In the genomic region with DNA sequence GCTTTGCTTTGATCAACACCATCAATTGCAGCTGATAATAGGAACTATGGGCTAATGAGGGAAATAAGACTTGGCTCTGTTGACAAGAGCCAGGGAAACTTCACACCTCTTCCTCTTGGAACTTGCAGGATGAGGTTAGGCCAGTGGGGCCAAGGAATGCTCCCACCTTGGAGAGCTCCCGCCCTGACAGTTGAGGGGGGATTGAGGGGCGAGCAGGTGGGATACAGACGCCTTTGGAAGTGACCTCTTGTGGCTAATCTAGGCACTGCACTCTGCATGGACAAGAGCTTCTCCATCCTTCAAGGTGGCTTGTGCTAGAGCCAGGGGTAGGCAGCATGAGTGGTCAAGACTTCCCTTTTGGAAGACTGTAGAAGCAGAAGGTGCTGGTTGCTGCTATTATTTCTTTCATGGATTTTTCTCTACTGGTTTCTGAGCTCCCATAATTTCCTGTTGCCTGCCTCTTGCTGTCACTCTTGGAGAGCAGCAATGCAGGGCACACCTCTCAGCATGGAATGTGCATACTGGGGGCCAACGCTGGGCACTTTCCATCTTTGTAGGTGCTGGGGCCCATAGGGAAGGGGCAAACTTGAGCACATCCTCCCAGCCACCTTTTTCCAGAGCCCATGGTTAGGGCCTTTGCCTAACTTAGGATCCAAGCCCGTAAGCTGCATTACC, we compare ENCODE assay signal across 8 cellular contexts. TPM values are rescaled to one million over a fixed set of nuclear protein-coding genes. Genes with fewer than 3 reads are reported as not detected.
DNase-seq lines count a peak whose midpoint lies in the region; ATAC-seq, FAIRE-seq and TF ChIP-seq lines count a peak whose summit lies in the region.

No MANE protein-coding gene starts in this region.

- intact Hi-C loops in heart right ventricle (cut with DNase I) (loop anchor here in 5 of 10 donors (2.0 to 10.0 kb wide), 5 partner anchors 225 to 619 kb away; a partner anchor contains a TSS), Right ventricle myocardium superior (cut with DNase I) (loop anchor here (5.0 kb wide), 1 partner anchor 226 kb away; a partner anchor contains a TSS)

- ATAC-seq in heart right ventricle, result no peak
- no peak for ATAC-seq in Right ventricle myocardium superior (ENCODE audit: poor library complexity)
- ATAC-seq in HG02623 (IDR thresholded peaks at IDR 0.05; ENCODE audit: unreplicated experiment), result no peak

- peak overlapping the region in 3 of 10 donors; percentile 44 to 98 (median 87) for H3K27ac ChIP-seq in heart right ventricle
- no peak overlapping the region for H3K27ac ChIP-seq in smooth muscle cell (ENCODE audit: low read depth)

- H3K9me3 ChIP-seq in heart right ventricle (no peaks in the 10 kb centered on the region), smooth muscle cell (replicated peaks; ENCODE audit: low read depth) (no peaks in the 10 kb centered on the region)

- TF ChIP-seq CTCF in heart right ventricle (IDR thresholded peaks at IDR 0.05) (peak; percentile 74 to 92 (median 83)), smooth muscle cell (IDR thresholded peaks at IDR 0.05; ENCODE audit: borderline replicate concordance, insufficient read depth, poor library complexity, severe bottlenecking) (peak; percentile 78)

- H3K4me1 ChIP-seq in heart right ventricle, result peaks cover 0 to 15% (median 12%) of the 10 kb centered on the region in 9 donors
- H3K4me1 ChIP-seq in smooth muscle cell (ENCODE audit: low read depth), result peaks cover 2% of the 10 kb centered on the region

- WGBS in heart right ventricle, 2 donors, result 28 to 31% methylated on average over 5 of the region's 5 CpGs
- WGBS in smooth muscle cell (ENCODE audit: low lambda C conversion rate), result 34% methylated on average over 5 of the region's 5 CpGs

- no peaks in the 10 kb centered on the region for H3K36me3 ChIP-seq in heart right ventricle
- H3K36me3 ChIP-seq in smooth muscle cell (ENCODE audit: low read depth), result no peaks in the 10 kb centered on the region

- peaks cover 13% of the 10 kb centered on the region for H3F3A ChIP-seq in smooth muscle cell (ENCODE audit: low read depth)

- no peak for TF ChIP-seq POLR2A in H54 (IDR thresholded peaks at IDR 0.05; ENCODE audit: low read depth, low read length)

- H3K79me2 ChIP-seq in smooth muscle cell (ENCODE audit: low read depth), result peaks cover 21% of the 10 kb centered on the region

- no peak overlapping the region for H2AFZ ChIP-seq in smooth muscle cell (ENCODE audit: low read depth)

- H3K27me3 ChIP-seq in heart right ventricle (no peaks in the 10 kb centered on the region), smooth muscle cell (ENCODE audit: low read depth) (no peaks in the 10 kb centered on the region)

- DNase-seq in heart right ventricle (peak in 1 of 2 donors; percentile 52), Right ventricle myocardium superior (no peak), NCI-H524 treated with DMSO at 0.1 percent for 48 hours (lab: John Stamatoyannopoulos, UW) (peak; percentile 38), glomerular visceral epithelial cell (ENCODE audit: extremely low spot score) (peak; percentile 46), smooth muscle cell (lab: John Stamatoyannopoulos, UW; ENCODE audit: unreplicated experiment) (no peak), H54 (ENCODE audit: insufficient read length, low spot score) (no peak)
- DNase-seq in activated T-cell treated with anti-CD3 and anti-CD28 coated beads, Interleukin-2, amount 50 U/mL, for 48 hours, result peak; percentile 62 to 64

- H3K9ac ChIP-seq in smooth muscle cell (ENCODE audit: low read depth), result no peak overlapping the region

- H3K4me3 ChIP-seq in heart right ventricle, result no peak overlapping the region
- no peak overlapping the region for H3K4me3 ChIP-seq in smooth muscle cell

- H4K20me1 ChIP-seq in smooth muscle cell (ENCODE audit: low read depth), result peaks cover 5% of the 10 kb centered on the region

- FAIRE-seq in H54 (lab: Jason Lieb, UNC), result no peak

- H3K4me2 ChIP-seq in smooth muscle cell, result no peak overlapping the region

RNA-seq across cellular contexts. Expression of a gene that starts 2.3 kb away (rescaled TPM):
- total RNA-seq in heart right ventricle, result 10 to 100 TPM; 18.4 to 28.0 (median 21.6) TPM
- 10 to 100 TPM in 1 of 2 donors, 1 to 10 TPM in 1; 7.3 to 11.2 TPM for polyA plus RNA-seq in heart right ventricle
- 14.8 TPM for total RNA-seq in Right ventricle myocardium superior
- total RNA-seq in smooth muscle cell, result 17.8 and 18.9 TPM in 2 replicates
- 12.2 and 14.0 TPM in 2 replicates for polyA plus RNA-seq in smooth muscle cell

RNA-seq across cellular contexts. Expression of a gene that starts 50.7 kb away (rescaled TPM):
- total RNA-seq in heart right ventricle, result 1 to 10 TPM; 1.1 to 5.6 (median 2.2) TPM
- 1 to 10 TPM; 5.4 to 5.5 TPM for polyA plus RNA-seq in heart right ventricle
- total RNA-seq in Right ventricle myocardium superior, result 2.9 TPM
- 6.0 and 8.2 TPM in 2 replicates for total RNA-seq in smooth muscle cell
- 10.1 and 10.5 TPM in 2 replicates for polyA plus RNA-seq in smooth muscle cell

RNA-seq across cellular contexts. Expression of a gene that starts 52.3 kb away (rescaled TPM):
- total RNA-seq in heart right ventricle (not detected), Right ventricle myocardium superior (not detected), smooth muscle cell (not detected in 2 replicates)
- polyA plus RNA-seq in heart right ventricle (not detected), smooth muscle cell (0.64 TPM in 1 of 2 replicates, not detected in the other)

RNA-seq across cellular contexts. Expression of a gene that starts 56.0 kb away (rescaled TPM):
- total RNA-seq in heart right ventricle (100 to 1,000 TPM in 3 of 10 donors, 10 to 100 TPM in 7; 82.8 to 159 (median 90.7) TPM), Right ventricle myocardium superior (101 TPM), smooth muscle cell (18.1 and 20.1 TPM in 2 replicates)
- polyA plus RNA-seq in heart right ventricle (10 to 100 TPM; 38.3 to 51.6 TPM), smooth muscle cell (40.1 and 58.3 TPM in 2 replicates)

Comparison
In these comparisons a context has a peak if more than half of its experiments do, and no peak if none do; other contexts are left out.
1. DNase-seq: peak in NCI-H524 treated with DMSO at 0.1 percent for 48 hours (single experiment), activated T-cell treated with anti-CD3 and anti-CD28 coated beads, Interleukin-2, amount 50 U/mL, for 48 hours (2 of 2) and glomerular visceral epithelial cell (single experiment); none in Right ventricle myocardium superior (single experiment), smooth muscle cell (single experiment) and H54 (single experiment).